ENCODE assay signal across 2 cellular contexts in genomic region chr9:99721898-99722297, GRCh38.
TF ChIP-seq lines count a peak whose summit lies in the region.

No MANE protein-coding gene starts in this region.

TF ChIP-seq in HepG2, 621 proteins besides CTCF, POLR2A, EP300 and RAD21:
- no peak for TF ChIP-seq SUZ12 (IDR thresholded peaks at IDR 0.05; ENCODE audit: low read depth, low read length)
- no peak for TF ChIP-seq MTA1 (CRISPR knock-in tag; IDR thresholded peaks at IDR 0.05; ENCODE audit: borderline replicate concordance)
- no peak for TF ChIP-seq ZNF772 (CRISPR knock-in tag; IDR thresholded peaks at IDR 0.05)
- no peak for TF ChIP-seq ZNF619 (CRISPR knock-in tag; IDR thresholded peaks at IDR 0.05)
- 0 out of 2 replicates have a peak, but pooled peaks have one; percentile 45 for TF ChIP-seq CEBPB (IDR thresholded peaks at IDR 0.05; ENCODE audit: borderline replicate concordance, low read depth, low read length)

TF ChIP-seq in IMR-90, 13 proteins besides CTCF, POLR2A, EP300 and RAD21:
- TF ChIP-seq CEBPB (IDR thresholded peaks at IDR 0.05; ENCODE audit: low read depth, low read length) = peak; percentile 29; the same call in 1 of the 2 replicates
- no peak for TF ChIP-seq RFX5 (IDR thresholded peaks at IDR 0.05; ENCODE audit: low read depth, low read length)
TF ChIP-seq in IMR-90: peak in this region for 1.
